In genomic region chrX:13927175-13927574, GRCh38 we compare ENCODE assay signal across 1 cellular context.
TF ChIP-seq lines count a peak whose summit lies in the region.

No MANE protein-coding gene starts in this region.

TF ChIP-seq in HepG2, 621 proteins besides CTCF, POLR2A, EP300 and RAD21 (continued from another document):
- no peak for TF ChIP-seq ZNF512 (CRISPR knock-in tag; IDR thresholded peaks at IDR 0.05)
- no peak for TF ChIP-seq HIVEP1 (CRISPR knock-in tag; IDR thresholded peaks at IDR 0.05)
- no peak for TF ChIP-seq TERF1 (CRISPR knock-in tag; IDR thresholded peaks at IDR 0.05)
